21 cellular contexts compared by ENCODE assay signal in the genomic region with DNA sequence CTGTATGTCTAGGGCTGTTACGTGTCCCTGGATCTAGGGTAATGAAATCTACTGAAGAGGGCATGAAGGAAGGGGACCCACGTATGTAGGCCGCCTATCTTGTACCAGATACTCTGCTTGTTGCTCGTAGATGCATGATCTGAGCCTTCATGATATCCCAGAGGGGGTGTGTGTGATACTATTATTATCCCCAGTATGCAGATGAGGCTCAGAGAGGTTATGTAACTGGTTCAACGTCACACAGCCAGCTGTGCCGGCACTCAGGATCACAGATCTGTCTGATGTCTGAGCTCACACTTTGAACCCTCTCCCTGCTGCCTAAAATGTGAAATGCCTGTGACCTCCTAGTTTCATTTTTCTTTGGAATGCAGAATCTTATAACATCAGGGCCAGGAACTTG. TPM values are rescaled to one million over a fixed set of nuclear protein-coding genes. Genes with fewer than 3 reads are reported as not detected.
DNase-seq lines count a peak whose midpoint lies in the region; ATAC-seq, FAIRE-seq and TF ChIP-seq lines count a peak whose summit lies in the region.
"Had no signal": no experiment of that assay in that cellular context is flagged by ENCODE, and none has a peak within 500 bp of the region (broad histone marks: within the 10 kb centered on the region; RNA-seq: fewer than 3 reads in every experiment).

No MANE protein-coding gene starts in this region.

- peaks cover 15% of the 10 kb centered on the region for H3K36me3 Mint-ChIP-seq in glutamatergic neuron (ENCODE audit: unreplicated experiment)
- no peaks in the 10 kb centered on the region for H3K36me3 Mint-ChIP-seq in stimulated activated memory B cell treated with anti-CD40 and anti-IgM and Interleukin-4, amounts not matched to agents 10 μg/mL and 1 μg/mL and 100 μg/mL, for 72 hours
- H3K36me3 Mint-ChIP-seq: activated naive CD8-positive, alpha-beta T cell treated with anti-CD3 and anti-CD28 coated beads, Interleukin-2, amount 10 ng/mL, durations not matched to agents 7 days and 5 days; CD4-positive, CD25-positive, alpha-beta regulatory T cell; type B pancreatic cell had no signal

- BruUV-seq in K562 (replicated peaks; lab: Mats Ljungman, UMichigan), result no TSS peak

- POLR2A ChIA-PET in K562 (lab: Yijun Ruan, JAX), result interaction anchor here (0.6 to 0.7 kb wide), 2 partner anchors 14 to 22 kb away, joined by 3 to 4 read pairs; no protein-coding TSS in a partner anchor

- no peak for FAIRE-seq in K562 (lab: Jason Lieb, UNC)
- FAIRE-seq: GM12891 had no signal

- no peaks in the 10 kb centered on the region for H3K27me3 ChIP-seq in GM23248 (replicated peaks; ENCODE audit: insufficient read depth)
- H3K27me3 ChIP-seq in K562 (ENCODE audit: control insufficient read depth in 2 of 2, insufficient read depth in 2 of 2, low read length in 2 of 2), result peaks cover 54 to 85% of the 10 kb centered on the region in 2 experiments

- DNase-seq in GM23248 (no peak), K562 (ENCODE audit: extremely low read depth in 1 of 4, low spot score in 3 of 4) (no peak), glutamatergic neuron (no peak), RPMI8226 (no peak), AG08396 (ENCODE audit: low spot score) (no peak), NCI-H1694 treated with DMSO at 0.1 percent for 48 hours (lab: John Stamatoyannopoulos, UW) (no peak), GM19240 (ENCODE audit: insufficient read length, low spot score) (no peak)
- DNase-seq: activated CD4-positive, alpha-beta T cell treated with anti-CD3 and anti-CD28 coated beads for 4 hours; activated gamma-delta T cell; activated naive CD8-positive, alpha-beta T cell treated with anti-CD3 and anti-CD28 coated beads, Interleukin-2, amount 10 ng/mL, durations not matched to agents 7 days and 5 days; CD4-positive, CD25-positive, alpha-beta regulatory T cell; effector CD8-positive, alpha-beta T cell; foreskin melanocyte; NCI-H2171; NCI-H510A; SHP77 treated with DMSO at 0.1 percent for 48 hours had no signal

- TF ChIP-seq EP300 in K562 (IDR thresholded peaks at IDR 0.05; ENCODE audit: low read length), result no peak

- in situ Hi-C loops in GM23248 (cut with MboI), result no loop called here
- in situ Hi-C loops in K562 (cut with MboI), result no loop called here

- no peak overlapping the region for H3K9ac ChIP-seq in GM23248
- H3K9ac ChIP-seq in K562 (ENCODE audit: insufficient read depth in 1 of 2, low read depth in 2 of 2, low read length in 2 of 2), result no peak overlapping the region

- TF ChIP-seq CTCF in K562 (IDR thresholded peaks at IDR 0.05 in 2 of 3, conservative IDR thresholded peaks at IDR 0.05 in 1 of 3; ENCODE audit: insufficient read depth in 2 of 3, low read depth in 1 of 3, low read length in 3 of 3) (no peak), glutamatergic neuron (IDR thresholded peaks at IDR 0.05; ENCODE audit: partially characterized antibody, unreplicated experiment) (no peak)

- H3K4me1 ChIP-seq in GM23248 (ENCODE audit: insufficient read depth) (peaks cover 10% of the 10 kb centered on the region), K562 (replicated peaks in 1 of 2; ENCODE audit: control insufficient read depth in 2 of 2, insufficient read depth in 2 of 2, low read length in 2 of 2) (peaks cover 0 to 14% of the 10 kb centered on the region in 2 experiments; a peak in 2 of 5 replicates)

- H3K9me3 Mint-ChIP-seq in glutamatergic neuron (ENCODE audit: unreplicated experiment), result peaks cover 12% of the 10 kb centered on the region
- H3K9me3 Mint-ChIP-seq in stimulated activated memory B cell treated with anti-CD40 and anti-IgM and Interleukin-4, amounts not matched to agents 10 μg/mL and 1 μg/mL and 100 μg/mL, for 72 hours, result no peaks in the 10 kb centered on the region
- H3K9me3 Mint-ChIP-seq: activated naive CD8-positive, alpha-beta T cell treated with anti-CD3 and anti-CD28 coated beads, Interleukin-2, amount 10 ng/mL, durations not matched to agents 7 days and 5 days; type B pancreatic cell had no signal

- no peaks in the 10 kb centered on the region for H3K9me1 ChIP-seq in K562 (ENCODE audit: control insufficient read depth, insufficient read depth, low read length)

- no peak overlapping the region for H3K4me3 Mint-ChIP-seq in glutamatergic neuron (ENCODE audit: unreplicated experiment)
- no peak overlapping the region for H3K4me3 Mint-ChIP-seq in stimulated activated memory B cell treated with anti-CD40 and anti-IgM and Interleukin-4, amounts not matched to agents 10 μg/mL and 1 μg/mL and 100 μg/mL, for 72 hours
- H3K4me3 Mint-ChIP-seq: activated naive CD8-positive, alpha-beta T cell treated with anti-CD3 and anti-CD28 coated beads, Interleukin-2, amount 10 ng/mL, durations not matched to agents 7 days and 5 days; CD4-positive, CD25-positive, alpha-beta regulatory T cell; type B pancreatic cell had no signal

- H3K4me1 Mint-ChIP-seq in glutamatergic neuron (ENCODE audit: low read depth, unreplicated experiment), result peaks cover 59% of the 10 kb centered on the region
- peaks cover 68% of the 10 kb centered on the region for H3K4me1 Mint-ChIP-seq in stimulated activated memory B cell treated with anti-CD40 and anti-IgM and Interleukin-4, amounts not matched to agents 10 μg/mL and 1 μg/mL and 100 μg/mL, for 72 hours
- H3K4me1 Mint-ChIP-seq: activated naive CD8-positive, alpha-beta T cell treated with anti-CD3 and anti-CD28 coated beads, Interleukin-2, amount 10 ng/mL, durations not matched to agents 7 days and 5 days had no signal

- 74 to 80% methylated on average over 6 of the region's 6 CpGs for WGBS in GM23248 (ENCODE audit: low coverage in 1 of 2, low lambda C conversion rate in 2 of 2, missing lambda C conversion rate in 2 of 2), 2 experiments
- 11% methylated on average over 6 of the region's 6 CpGs for WGBS in K562 (ENCODE audit: insufficient coverage, low coverage, missing lambda C conversion rate)

- H3K36me3 ChIP-seq in GM23248 (ENCODE audit: low read depth) (no peaks in the 10 kb centered on the region), K562 (ENCODE audit: control insufficient read depth, insufficient read depth, low read length) (no peaks in the 10 kb centered on the region)

- H3K9me3 ChIP-seq in GM23248 (ENCODE audit: low read depth), result no peaks in the 10 kb centered on the region
- H3K9me3 ChIP-seq in K562 (replicated peaks; ENCODE audit: control insufficient read depth, insufficient read depth, low read depth, low read length), result no peaks in the 10 kb centered on the region

- H4K20me1 ChIP-seq in GM23248 (ENCODE audit: insufficient read depth) (no peaks in the 10 kb centered on the region), K562 (replicated peaks; ENCODE audit: control insufficient read depth, insufficient read depth, low read length) (peaks cover 16% of the 10 kb centered on the region; the same call in 1 of the 2 replicates)

- H2AFZ ChIP-seq in GM23248 (peak overlapping the region; percentile 88), K562 (ENCODE audit: low read depth, low read length) (no peak overlapping the region)

- CTCF ChIA-PET in K562 (lab: Yijun Ruan, JAX; ENCODE audit: low intra/inter-chr PET ratio), result no interaction called here

- no peak for TF ChIP-seq POLR2A in K562 (conservative IDR thresholded peaks at IDR 0.05)

- TF ChIP-seq RAD21 in K562 (CRISPR knock-in tag; conservative IDR thresholded peaks at IDR 0.05 in 1 of 2, IDR thresholded peaks at IDR 0.05 in 1 of 2), result no peak

- no peaks in the 10 kb centered on the region for H3K9me2 ChIP-seq in GM23248 (ENCODE audit: insufficient read depth)

- H3K79me2 ChIP-seq in GM23248 (ENCODE audit: insufficient read depth) (no peaks in the 10 kb centered on the region), K562 (ENCODE audit: control insufficient read depth, insufficient read depth, low read length) (no peaks in the 10 kb centered on the region)

- H3K4me2 ChIP-seq in GM23248 (ENCODE audit: unreplicated experiment) (no peak overlapping the region), K562 (ENCODE audit: insufficient read depth, low read length) (no peak overlapping the region)

- peaks cover 6% of the 10 kb centered on the region for H3F3A ChIP-seq in GM23248 (ENCODE audit: insufficient read depth)

- ATAC-seq in K562, result no peak
- ATAC-seq in stimulated activated memory B cell treated with anti-CD40 and anti-IgM and Interleukin-4, amounts not matched to agents 10 μg/mL and 1 μg/mL and 100 μg/mL, for 72 hours, result no peak
- ATAC-seq: sciatic nerve had no signal

- intact Hi-C loops in K562 (cut with micrococcal nuclease), result no loop called here

- peak overlapping the region; percentile 39; the same call in 1 of the 2 replicates for H3K27ac ChIP-seq in GM23248
- H3K27ac ChIP-seq in K562 (ENCODE audit: extremely low read depth, low read depth, low read length), result no peak overlapping the region
- H3K27ac ChIP-seq: HL-60 had no signal

- peaks cover 3% of the 10 kb centered on the region for H3K27me3 Mint-ChIP-seq in glutamatergic neuron (ENCODE audit: unreplicated experiment)
- H3K27me3 Mint-ChIP-seq in stimulated activated memory B cell treated with anti-CD40 and anti-IgM and Interleukin-4, amounts not matched to agents 10 μg/mL and 1 μg/mL and 100 μg/mL, for 72 hours, result no peaks in the 10 kb centered on the region
- H3K27me3 Mint-ChIP-seq: CD4-positive, CD25-positive, alpha-beta regulatory T cell had no signal

- H3K4me3 ChIP-seq in GM23248, result no peak overlapping the region
- no peak overlapping the region for H3K4me3 ChIP-seq in K562

- H3K27ac Mint-ChIP-seq in glutamatergic neuron (ENCODE audit: unreplicated experiment), result peak overlapping the region; percentile 23
- peak overlapping the region; percentile 13 for H3K27ac Mint-ChIP-seq in stimulated activated memory B cell treated with anti-CD40 and anti-IgM and Interleukin-4, amounts not matched to agents 10 μg/mL and 1 μg/mL and 100 μg/mL, for 72 hours
- H3K27ac Mint-ChIP-seq: activated naive CD8-positive, alpha-beta T cell treated with anti-CD3 and anti-CD28 coated beads, Interleukin-2, amount 10 ng/mL, durations not matched to agents 7 days and 5 days; CD4-positive, CD25-positive, alpha-beta regulatory T cell; type B pancreatic cell had no signal

RNA-seq across cellular contexts. Expression of a gene that starts 36.2 kb away (rescaled TPM):
- 190 and 219 TPM in 2 replicates for total RNA-seq in GM23248 (2014; rRNA removed; shearing (Covaris generic))
- polyA plus RNA-seq in GM23248 (2016; fragmentation: Nextera tagmentation; extraction: Ambion mirVana) (304 and 307 TPM in 2 replicates), K562 (2011; rRNA removed) (199 and 308 TPM in 2 replicates), K562 (2014; fragmentation: Illumina TruSeq; extraction: Trizol) (274 and 284 TPM in 2 replicates), K562 (2014; fragmentation: Nextera tagmentation; extraction: Ambion mirVana) (100 to 1,000 TPM in 1 of 2 experiments, 10 to 100 TPM in 1; 71.5 to 116 TPM), K562 (2014; rRNA removed) (152 and 181 TPM in 2 replicates)
- 285 and 425 TPM in 2 replicates for total RNA-seq in K562 (2011; cell fraction: chromatin; rRNA removed; ENCODE audit: low replicate concordance)
- total RNA-seq in K562 (2011; cell fraction: nucleolus; rRNA removed), result 250 and 265 TPM in 2 replicates
- total RNA-seq in K562 (2011; cell fraction: nucleoplasm; rRNA removed), result 278 and 337 TPM in 2 replicates
- total RNA-seq in K562 (2014; rRNA removed) (256 and 318 TPM in 2 replicates), K562 (2014; rRNA removed; fragmentation: Illumina TruSeq; extraction: Trizol) (124 and 145 TPM in 2 replicates), K562 (2015; rRNA removed; fragmentation: Illumina TruSeq; extraction: Trizol) (192 and 196 TPM in 2 replicates), K562 (2021) (199 and 209 TPM in 2 replicates), glutamatergic neuron (ENCODE audit: unreplicated experiment) (109 TPM)
- polyA plus RNA-seq in K562 (2011; cell fraction: cytosol; rRNA removed), result 331 and 334 TPM in 2 replicates
- 250 and 306 TPM in 2 replicates for polyA plus RNA-seq in K562 (2011; cell fraction: nucleus; rRNA removed)
- polyA plus RNA-seq in K562 (2012), result 186 and 201 TPM in 2 replicates
- 268 and 286 TPM in 2 replicates for polyA minus RNA-seq in K562 (2011; rRNA and poly(A)+ RNA removed)
- polyA minus RNA-seq in K562 (2011; cell fraction: cytosol; rRNA and poly(A)+ RNA removed), result 204 and 250 TPM in 2 replicates
- polyA minus RNA-seq in K562 (2011; cell fraction: nucleus; rRNA and poly(A)+ RNA removed), result 102 and 172 TPM in 2 replicates
